17 cellular contexts compared by ENCODE assay signal in the genomic region with DNA sequence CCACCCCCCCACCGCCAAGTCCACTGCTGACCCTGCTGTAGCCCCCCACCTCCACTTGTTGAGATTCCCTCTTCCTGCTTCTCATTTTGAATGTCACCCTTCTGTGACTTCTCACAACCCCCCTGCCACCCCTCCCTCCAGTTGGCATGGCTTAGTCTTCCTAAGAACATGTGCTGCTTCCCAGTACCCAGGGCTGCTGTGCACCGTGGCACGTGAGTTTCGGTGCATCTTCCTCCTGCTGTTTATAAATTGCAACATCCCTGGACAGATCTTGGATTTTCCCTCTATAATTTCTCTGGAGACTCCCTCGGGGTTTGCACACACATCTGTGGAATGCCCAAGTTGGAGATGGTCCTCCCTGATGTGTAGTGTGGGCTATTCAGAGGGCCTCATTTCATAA. TPM values are rescaled to one million over a fixed set of nuclear protein-coding genes. Genes with fewer than 3 reads are reported as not detected.
DNase-seq lines count a peak whose midpoint lies in the region; ATAC-seq and TF ChIP-seq lines count a peak whose summit lies in the region.
"Had no signal": no experiment of that assay in that cellular context is flagged by ENCODE, and none has a peak within 500 bp of the region (broad histone marks: within the 10 kb centered on the region; RNA-seq: fewer than 3 reads in every experiment).

No MANE protein-coding gene starts in this region.

- peaks cover 3% of the 10 kb centered on the region for H3K9me3 Mint-ChIP-seq in activated T-cell treated with anti-CD3 and anti-CD28 coated beads, Interleukin-2, amount 50 U/mL, for 24 hours
- H3K9me3 Mint-ChIP-seq in T-cell, result no peaks in the 10 kb centered on the region
- H3K9me3 Mint-ChIP-seq in central memory CD8-positive, alpha-beta T cell, result no peaks in the 10 kb centered on the region
- no peaks in the 10 kb centered on the region for H3K9me3 Mint-ChIP-seq in stimulated activated naive B cell treated with anti-CD40 and anti-IgM and Interleukin-4, amounts not matched to agents 10 μg/mL and 1 μg/mL and 100 μg/mL, for 72 hours
- H3K9me3 Mint-ChIP-seq: neural crest cell had no signal

- H3K36me3 Mint-ChIP-seq in activated T-cell treated with anti-CD3 and anti-CD28 coated beads, Interleukin-2, amount 50 U/mL, for 24 hours (ENCODE audit: low read depth), result peaks cover 96% of the 10 kb centered on the region
- H3K36me3 Mint-ChIP-seq in T-cell, result peaks cover 78% of the 10 kb centered on the region
- H3K36me3 Mint-ChIP-seq in central memory CD8-positive, alpha-beta T cell (ENCODE audit: insufficient read depth), result peaks cover 68% of the 10 kb centered on the region
- peaks cover 72 to 91% of the 10 kb centered on the region in 2 donors for H3K36me3 Mint-ChIP-seq in stimulated activated naive B cell treated with anti-CD40 and anti-IgM and Interleukin-4, amounts not matched to agents 10 μg/mL and 1 μg/mL and 100 μg/mL, for 72 hours

- POLR2A ChIA-PET in T-cell (lab: Charles Lee), result interaction anchor here in 1 of 2 donors (1.0 kb wide), 1 partner anchor 12 kb away, joined by 5 read pairs; no protein-coding TSS in a partner anchor
- POLR2A ChIA-PET in A673 (lab: Charles Lee; ENCODE audit: low non-redundant PET), result no interaction called here

- H3K4me3 Mint-ChIP-seq in activated T-cell treated with anti-CD3 and anti-CD28 coated beads, Interleukin-2, amount 50 U/mL, for 24 hours, result peak overlapping the region; percentile 62
- peak overlapping the region; percentile 42 to 71 (median 55) for H3K4me3 Mint-ChIP-seq in T-cell
- peak overlapping the region; percentile 56 for H3K4me3 Mint-ChIP-seq in central memory CD8-positive, alpha-beta T cell
- peak overlapping the region in 1 of 2 donors; percentile 44 for H3K4me3 Mint-ChIP-seq in stimulated activated naive B cell treated with anti-CD40 and anti-IgM and Interleukin-4, amounts not matched to agents 10 μg/mL and 1 μg/mL and 100 μg/mL, for 72 hours
- H3K4me3 Mint-ChIP-seq: neural crest cell had no signal

- peak overlapping the region; percentile 99 for H3K27ac Mint-ChIP-seq in activated T-cell treated with anti-CD3 and anti-CD28 coated beads, Interleukin-2, amount 50 U/mL, for 24 hours
- peak overlapping the region; percentile 99 for H3K27ac Mint-ChIP-seq in T-cell
- peak overlapping the region; percentile 100 for H3K27ac Mint-ChIP-seq in central memory CD8-positive, alpha-beta T cell (ENCODE audit: low read depth)
- peak overlapping the region; percentile 88 for H3K27ac Mint-ChIP-seq in stimulated activated naive B cell treated with anti-CD40 and anti-IgM and Interleukin-4, amounts not matched to agents 10 μg/mL and 1 μg/mL and 100 μg/mL, for 72 hours

- no peaks in the 10 kb centered on the region for H3K27me3 Mint-ChIP-seq in activated T-cell treated with anti-CD3 and anti-CD28 coated beads, Interleukin-2, amount 50 U/mL, for 24 hours
- H3K27me3 Mint-ChIP-seq in T-cell, result no peaks in the 10 kb centered on the region
- H3K27me3 Mint-ChIP-seq in central memory CD8-positive, alpha-beta T cell, result no peaks in the 10 kb centered on the region
- no peaks in the 10 kb centered on the region for H3K27me3 Mint-ChIP-seq in stimulated activated naive B cell treated with anti-CD40 and anti-IgM and Interleukin-4, amounts not matched to agents 10 μg/mL and 1 μg/mL and 100 μg/mL, for 72 hours

- CTCF ChIA-PET in T-cell (lab: Charles Lee), result interaction anchor here in 1 of 2 donors (1.4 to 3.9 kb wide), 2 partner anchors 11 to 50 kb away, joined by 6 to 24 read pairs; no protein-coding TSS in a partner anchor
- CTCF ChIA-PET in A673 (lab: Charles Lee), result no interaction called here

- H3K36me3 ChIP-seq in A673 (ENCODE audit: insufficient read depth, low read length, poor library complexity, severe bottlenecking), result no peaks in the 10 kb centered on the region
- no peaks in the 10 kb centered on the region for H3K36me3 ChIP-seq in sigmoid colon
- H3K36me3 ChIP-seq: vagina had no signal

- no peak for TF ChIP-seq EP300 in sigmoid colon (IDR thresholded peaks at IDR 0.05)

- H3K27me3 ChIP-seq in A673 (replicated peaks; ENCODE audit: insufficient read depth, low read depth, low read length, poor library complexity) (no peaks in the 10 kb centered on the region), sigmoid colon (peaks cover 0 to 3% (median 0%) of the 10 kb centered on the region in 3 donors)
- H3K27me3 ChIP-seq: vagina had no signal

- H3K27ac ChIP-seq in A673 (ENCODE audit: low read depth, low read length, poor library complexity, severe bottlenecking) (no peak overlapping the region), sigmoid colon (no peak overlapping the region)
- H3K27ac ChIP-seq: RWPE1, vagina had no signal

- BruUV-seq in A673 (replicated peaks; lab: Mats Ljungman, UMichigan), result no TSS peak

- peak; percentile 43 for DNase-seq in activated T-cell treated with anti-CD3 and anti-CD28 coated beads, Interleukin-2, amount 50 U/mL, for 24 hours
- DNase-seq in activated T-cell treated with anti-CD3 and anti-CD28 coated beads for 4 hours (no peak), T-cell (peak in 1 of 34 experiments; percentile 5), A673 (ENCODE audit: low spot score) (no peak), DMS153 treated with DMSO at 0.1 percent for 48 hours (lab: John Stamatoyannopoulos, UW; ENCODE audit: unreplicated experiment) (no peak), sigmoid colon (no peak)
- no peak for DNase-seq in central memory CD8-positive, alpha-beta T cell (ENCODE audit: low spot score in 2 of 2)
- no peak for DNase-seq in stimulated activated naive B cell treated with anti-CD40 and anti-IgM and Interleukin-4, amounts not matched to agents 10 μg/mL and 1 μg/mL and 100 μg/mL, for 72 hours
- DNase-seq: Caco-2, kidney glomerular epithelial cell, mesenchymal stem cell, MM.1S had no signal

- peaks cover 96% of the 10 kb centered on the region for H3K4me1 Mint-ChIP-seq in activated T-cell treated with anti-CD3 and anti-CD28 coated beads, Interleukin-2, amount 50 U/mL, for 24 hours (ENCODE audit: low read depth)
- H3K4me1 Mint-ChIP-seq in T-cell, result peaks cover 95 to 98% (median 98%) of the 10 kb centered on the region in 3 donors
- H3K4me1 Mint-ChIP-seq in central memory CD8-positive, alpha-beta T cell, result peaks cover 93% of the 10 kb centered on the region
- peaks cover 68 to 94% of the 10 kb centered on the region in 2 donors for H3K4me1 Mint-ChIP-seq in stimulated activated naive B cell treated with anti-CD40 and anti-IgM and Interleukin-4, amounts not matched to agents 10 μg/mL and 1 μg/mL and 100 μg/mL, for 72 hours
- H3K4me1 Mint-ChIP-seq: neural crest cell had no signal

- TF ChIP-seq POLR2A in sigmoid colon (IDR thresholded peaks at IDR 0.05), result no peak

- H3K9me3 ChIP-seq in A673 (ENCODE audit: low read depth, low read length, poor library complexity, severe bottlenecking) (no peaks in the 10 kb centered on the region), sigmoid colon (no peaks in the 10 kb centered on the region)
- H3K9me3 ChIP-seq: Caco-2, vagina had no signal

- no peak overlapping the region for H3K4me3 ChIP-seq in A673 (ENCODE audit: low read depth, low read length, poor library complexity, severe bottlenecking)
- H3K4me3 ChIP-seq in sigmoid colon, result no peak overlapping the region
- H3K4me3 ChIP-seq: vagina had no signal

- intact Hi-C loops in A673 (cut with micrococcal nuclease; ENCODE audit: unreplicated experiment), result no loop called here
- intact Hi-C loops in sigmoid colon (cut with DNase I), result no loop called here

- no peak for ATAC-seq in T-cell (replicated peaks in 1 of 4)
- ATAC-seq in central memory CD8-positive, alpha-beta T cell (replicated peaks; ENCODE audit: extremely low read depth, poor library complexity, severe bottlenecking), result no peak
- ATAC-seq in stimulated activated naive B cell treated with anti-CD40 and anti-IgM and Interleukin-4, amounts not matched to agents 10 μg/mL and 1 μg/mL and 100 μg/mL, for 72 hours (replicated peaks), result no peak

- WGBS in sigmoid colon, 2 donors, result 79 to 80% methylated on average over 5 of the region's 5 CpGs

- TF ChIP-seq CTCF in A673 (conservative IDR thresholded peaks at IDR 0.05; ENCODE audit: low read depth, low read length) (no peak), sigmoid colon (IDR thresholded peaks at IDR 0.05) (no peak)

- H3K4me1 ChIP-seq in A673 (ENCODE audit: insufficient read depth, low read length, poor library complexity, severe bottlenecking) (no peaks in the 10 kb centered on the region), sigmoid colon (no peaks in the 10 kb centered on the region)
- H3K4me1 ChIP-seq: Caco-2, vagina had no signal

RNA-seq across cellular contexts. Expression of a gene that starts 52.8 kb away (rescaled TPM):
- 100 to 1,000 TPM; 429 to 525 (median 494) TPM for total RNA-seq in T-cell
- total RNA-seq in A673 (2021), result 3.7 and 4.2 TPM in 2 replicates
- 10 to 100 TPM in 1 of 4 donors, 1 to 10 TPM in 3; 5.5 to 20.5 (median 7.6) TPM for total RNA-seq in sigmoid colon
- 10 to 100 TPM in 1 of 3 donors, 1 to 10 TPM in 2; 1.8 to 29.9 (median 1.8) TPM for polyA plus RNA-seq in sigmoid colon
- total RNA-seq: Caco-2, fibroblast of villous mesenchyme had no signal
- polyA plus RNA-seq: AG04450 had no signal

Comparison
In these comparisons a context has a peak if more than half of its experiments do, and no peak if none do; other contexts are left out.
1. RNA of a gene that starts 52.8 kb away (total RNA-seq): 429 to 525 TPM in T-cell; 5.5 to 20.5 TPM in sigmoid colon and 3.7 to 4.2 TPM in A673; every median in the first group is over 10 times any median in the second.
2. Peak in every context shown above with its lines, with median percentiles within 50 percentile points of each other: H3K27ac Mint-ChIP-seq.